ENCODE assay signal across 10 cellular contexts in the genomic region with DNA sequence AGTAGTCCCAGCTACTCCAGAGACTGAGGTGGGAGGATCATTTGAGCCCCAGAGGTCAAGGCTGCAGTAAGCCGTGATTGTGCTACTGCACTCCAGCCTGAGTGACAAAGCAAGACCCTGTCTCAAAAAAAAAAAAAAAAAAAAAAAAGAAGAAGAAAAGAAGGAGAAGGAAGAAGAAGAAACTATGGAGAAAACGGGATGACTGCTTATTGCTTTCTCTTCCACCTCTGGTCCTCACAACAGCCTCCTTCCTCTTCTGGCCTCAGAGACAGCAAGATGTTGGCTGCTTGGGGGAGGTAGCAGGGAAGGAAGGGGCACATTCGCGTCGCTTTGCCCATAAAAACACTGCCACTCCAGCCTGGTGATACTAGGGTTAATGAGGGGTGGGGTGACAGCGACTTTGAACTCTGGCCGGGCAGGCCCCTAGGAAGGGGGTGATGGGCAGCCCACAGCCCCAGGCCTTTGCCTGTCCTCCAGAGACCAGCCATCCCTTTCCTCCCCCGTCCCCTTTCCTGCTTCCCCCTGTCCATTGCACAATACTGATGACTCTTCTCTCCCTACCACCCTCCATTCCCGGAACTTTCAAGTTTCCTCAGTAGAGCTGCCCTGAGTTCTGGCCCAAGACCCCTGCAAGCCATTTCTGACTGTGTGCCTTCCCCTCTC. TPM values are rescaled to one million over a fixed set of nuclear protein-coding genes. Genes with fewer than 3 reads are reported as not detected.
DNase-seq lines count a peak whose midpoint lies in the region; ATAC-seq and TF ChIP-seq lines count a peak whose summit lies in the region.
"Had no signal": no experiment of that assay in that cellular context is flagged by ENCODE, and none has a peak within 500 bp of the region (broad histone marks: within the 10 kb centered on the region; RNA-seq: fewer than 3 reads in every experiment).

No MANE protein-coding gene starts in this region.

- H3K36me3 ChIP-seq in uterus: no peaks in the 10 kb centered on the region

- intact Hi-C loops in activated B cell treated with CpG ODN at 0.5 μM for 24 hours (cut with micrococcal nuclease): loop anchor here (5.0 kb wide), 1 partner anchor 282 kb away; a partner anchor contains a TSS
- intact Hi-C loops in uterus (cut with DNase I; ENCODE audit: low total_unique reads): no loop called here

- peak overlapping the region; percentile 68 for H3K27ac Mint-ChIP-seq in activated B cell treated with CpG ODN at 0.5 μM for 24 hours
- H3K27ac Mint-ChIP-seq in stimulated activated memory B cell treated with anti-CD40 and anti-IgM and Interleukin-4, amounts not matched to agents 10 μg/mL and 1 μg/mL and 100 μg/mL, for 72 hours: no peak overlapping the region

- H3K27me3 Mint-ChIP-seq in activated B cell treated with CpG ODN at 0.5 μM for 24 hours: no peaks in the 10 kb centered on the region
- no peaks in the 10 kb centered on the region for H3K27me3 Mint-ChIP-seq in stimulated activated memory B cell treated with anti-CD40 and anti-IgM and Interleukin-4, amounts not matched to agents 10 μg/mL and 1 μg/mL and 100 μg/mL, for 72 hours

- no peak overlapping the region for H3K4me3 Mint-ChIP-seq in activated B cell treated with CpG ODN at 0.5 μM for 24 hours
- H3K4me3 Mint-ChIP-seq in stimulated activated memory B cell treated with anti-CD40 and anti-IgM and Interleukin-4, amounts not matched to agents 10 μg/mL and 1 μg/mL and 100 μg/mL, for 72 hours: peak overlapping the region; percentile 3

- no peak for TF ChIP-seq CTCF in activated B cell treated with CpG ODN at 0.5 μM for 24 hours (IDR thresholded peaks at IDR 0.05)
- no peak for TF ChIP-seq CTCF in uterus (IDR thresholded peaks at IDR 0.05)

- no peak for TF ChIP-seq POLR2A in uterus (IDR thresholded peaks at IDR 0.05)

- no peak overlapping the region for H3K27ac ChIP-seq in uterus

- ATAC-seq in activated B cell treated with CpG ODN at 0.5 μM for 24 hours (ENCODE audit: low read depth): no peak
- no peak for ATAC-seq in stimulated activated memory B cell treated with anti-CD40 and anti-IgM and Interleukin-4, amounts not matched to agents 10 μg/mL and 1 μg/mL and 100 μg/mL, for 72 hours

- peaks cover 0 to 7% of the 10 kb centered on the region in 2 donors for H3K4me1 ChIP-seq in uterus

- no peak for DNase-seq in HEK293T (ENCODE audit: extremely low spot score)
- DNase-seq in activated B cell treated with CpG ODN at 0.5 μM for 24 hours: no peak
- DNase-seq in hepatic stellate cell (ENCODE audit: low spot score): peak; percentile 64
- no peak for DNase-seq in uterus
- no peak for DNase-seq in NOMO-1 treated with DMSO at 0.1 percent for 48 hours (lab: John Stamatoyannopoulos, UW; ENCODE audit: unreplicated experiment)
- DNase-seq in occipital lobe (lab: John Stamatoyannopoulos, UW): no peak
- DNase-seq: activated CD4-positive, alpha-beta T cell treated with anti-CD3 and anti-CD28 coated beads for 4 hours; NCI-H446; retina had no signal

- H3K9me3 Mint-ChIP-seq in activated B cell treated with CpG ODN at 0.5 μM for 24 hours: no peaks in the 10 kb centered on the region
- H3K9me3 Mint-ChIP-seq in stimulated activated memory B cell treated with anti-CD40 and anti-IgM and Interleukin-4, amounts not matched to agents 10 μg/mL and 1 μg/mL and 100 μg/mL, for 72 hours: no peaks in the 10 kb centered on the region

- no peak overlapping the region for H3K4me3 ChIP-seq in uterus

- H3K27me3 ChIP-seq in uterus: no peaks in the 10 kb centered on the region

- H3K36me3 Mint-ChIP-seq in activated B cell treated with CpG ODN at 0.5 μM for 24 hours (ENCODE audit: low read depth): peaks cover 4% of the 10 kb centered on the region
- H3K36me3 Mint-ChIP-seq in stimulated activated memory B cell treated with anti-CD40 and anti-IgM and Interleukin-4, amounts not matched to agents 10 μg/mL and 1 μg/mL and 100 μg/mL, for 72 hours: no peaks in the 10 kb centered on the region

- H3K9me3 ChIP-seq in uterus: no peaks in the 10 kb centered on the region

- POLR2A ChIA-PET in HEK293T (lab: Yijun Ruan, JAX): interaction anchor here (1.1 to 2.1 kb wide), 4 partner anchors 14 to 29 kb away, joined by 3 to 18 read pairs (median 4); a partner anchor contains a TSS
- POLR2A ChIA-PET in activated B cell treated with CpG ODN at 0.5 μM for 24 hours (lab: Charles Lee): interaction anchor here (1.1 to 4.3 kb wide), 7 partner anchors 10 to 40 kb away, joined by 3 to 78 read pairs (median 12); a partner anchor contains a TSS

- peaks cover 45% of the 10 kb centered on the region for H3K4me1 Mint-ChIP-seq in activated B cell treated with CpG ODN at 0.5 μM for 24 hours
- H3K4me1 Mint-ChIP-seq in stimulated activated memory B cell treated with anti-CD40 and anti-IgM and Interleukin-4, amounts not matched to agents 10 μg/mL and 1 μg/mL and 100 μg/mL, for 72 hours: peaks cover 34% of the 10 kb centered on the region

- CTCF ChIA-PET in HEK293T (lab: Yijun Ruan, JAX) (interaction anchor here (1.8 kb wide), 1 partner anchor 11 kb away, joined by 5 read pairs; no protein-coding TSS in a partner anchor), activated B cell treated with CpG ODN at 0.5 μM for 24 hours (lab: Charles Lee) (interaction anchor here (0.9 to 1.4 kb wide), 2 partner anchors 12 to 17 kb away, joined by 3 to 4 read pairs; a partner anchor contains a TSS)

TF ChIP-seq in HEK293T, 16 proteins besides CTCF, POLR2A, EP300 and RAD21:
- no peak for TF ChIP-seq FOXM1 (IDR thresholded peaks at IDR 0.05; ENCODE audit: borderline replicate concordance)
- no peak for TF ChIP-seq NFRKB (IDR thresholded peaks at IDR 0.05)
- peak; percentile 46 for TF ChIP-seq ZNF384 (IDR thresholded peaks at IDR 0.05)
- no peak for TF ChIP-seq ELF4 (IDR thresholded peaks at IDR 0.05)
- TF ChIP-seq L3MBTL2 (conservative IDR thresholded peaks at IDR 0.05): no peak
- no peak for TF ChIP-seq FOXK2 (IDR thresholded peaks at IDR 0.05)
TF ChIP-seq in HEK293T: peak in this region for 1.

RNA-seq across cellular contexts. Expression of a gene that starts 2.0 kb away (rescaled TPM):
- total RNA-seq in activated B cell treated with CpG ODN at 0.5 μM for 24 hours (43.7 and 46.0 TPM in 2 replicates), uterus (10 to 100 TPM; 26.2 to 51.6 (median 35.6) TPM), occipital lobe (37.3 TPM)

RNA-seq across cellular contexts. Expression of a gene that starts 13.7 kb away (rescaled TPM):
- total RNA-seq in activated B cell treated with CpG ODN at 0.5 μM for 24 hours (15.7 and 18.9 TPM in 2 replicates), uterus (10 to 100 TPM in 3 of 4 donors, 1 to 10 TPM in 1; 6.8 to 40.0 (median 16.7) TPM), occipital lobe (14.2 TPM)

RNA-seq across cellular contexts. Expression of a gene that starts 15.8 kb away (rescaled TPM):
- total RNA-seq in activated B cell treated with CpG ODN at 0.5 μM for 24 hours: 1.4 and 1.5 TPM in 2 replicates
- total RNA-seq in uterus: 100 to 1,000 TPM in 1 of 4 donors, 10 to 100 TPM in 2, not detected in 1; 31.3 to 114 (median 37.3) TPM
- total RNA-seq in occipital lobe: 101 TPM

RNA-seq across cellular contexts. Expression of a gene that starts 17.0 kb away (rescaled TPM):
- total RNA-seq in activated B cell treated with CpG ODN at 0.5 μM for 24 hours: 0.35 and 0.51 TPM in 2 replicates
- under 1 TPM in 1 of 4 donors, not detected in 3; 0.21 TPM for total RNA-seq in uterus
- not detected for total RNA-seq in occipital lobe

RNA-seq across cellular contexts. Expression of a gene that starts 38.9 kb away (rescaled TPM):
- total RNA-seq in activated B cell treated with CpG ODN at 0.5 μM for 24 hours (550 and 622 TPM in 2 replicates), uterus (10 to 100 TPM in 2 of 4 donors, 1 to 10 TPM in 2; 6.4 to 61.7 (median 10.7) TPM), occipital lobe (2.2 TPM)
